Comparison of ENCODE assay signal across 15 cellular contexts in the genomic region with DNA sequence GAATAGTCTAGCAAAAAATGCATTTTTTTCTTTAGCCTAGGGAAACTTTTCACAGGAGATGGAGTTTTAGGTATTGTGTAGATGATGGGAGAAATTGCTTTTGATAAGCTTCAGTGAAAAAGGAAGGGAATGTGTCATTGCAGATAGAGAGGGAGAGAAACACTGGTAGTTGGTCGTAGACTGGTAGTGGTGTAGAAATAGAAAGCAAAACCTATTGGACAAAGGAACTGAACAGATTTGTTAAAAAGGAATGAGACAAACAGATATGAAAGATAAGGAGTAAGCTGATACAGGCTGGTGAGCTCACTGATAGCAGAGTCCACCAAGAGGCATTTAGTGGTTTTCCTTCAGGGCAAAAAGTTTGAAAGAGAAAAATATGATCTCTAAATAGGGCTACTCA.
A peak's percentile ranks its signal among the peaks of the same experiment; 100 is the strongest.
DNase-seq lines count a peak whose midpoint lies in the region; ATAC-seq, FAIRE-seq and TF ChIP-seq lines count a peak whose summit lies in the region.
"Had no signal": no experiment of that assay in that cellular context is flagged by ENCODE, and none has a peak within 500 bp of the region (broad histone marks: within the 10 kb centered on the region; RNA-seq: fewer than 3 reads in every experiment).

No MANE protein-coding gene starts in this region.

- H4K20me1 ChIP-seq in KMS-11 (ENCODE audit: insufficient read depth), result no peaks in the 10 kb centered on the region; the same call in 1 of the 2 replicates
- H4K20me1 ChIP-seq in osteoblast (ENCODE audit: insufficient read depth, low read length), result peaks cover 4% of the 10 kb centered on the region

- peak overlapping the region; percentile 28 for H3K27ac Mint-ChIP-seq in chondrocyte (ENCODE audit: unreplicated experiment)
- H3K27ac Mint-ChIP-seq: activated naive CD4-positive, alpha-beta T cell treated with anti-CD3 and anti-CD28 coated beads, Interleukin-2, amount 10 ng/mL, durations not matched to agents 7 days and 5 days had no signal

- ATAC-seq in HG02759 (IDR thresholded peaks at IDR 0.05; ENCODE audit: unreplicated experiment), result no peak

- H3K36me3 ChIP-seq in KMS-11 (ENCODE audit: insufficient read depth), result no peaks in the 10 kb centered on the region
- H3K36me3 ChIP-seq in osteoblast (ENCODE audit: insufficient read depth, low read length), result peaks cover 3% of the 10 kb centered on the region
- H3K36me3 ChIP-seq: BE2C, esophagus squamous epithelium had no signal

- peaks cover 6% of the 10 kb centered on the region for H3K36me3 Mint-ChIP-seq in chondrocyte (ENCODE audit: low read depth)

- peak; percentile 16 for FAIRE-seq in GM12891 (lab: Jason Lieb, UNC)

- H2AFZ ChIP-seq in KMS-11 (ENCODE audit: low read depth) (no peak overlapping the region), osteoblast (ENCODE audit: low read length) (no peak overlapping the region)

- H3K4me3 ChIP-seq in KMS-11 (IDR thresholded peaks at IDR 0.05; ENCODE audit: insufficient read depth, low read depth, low read length) (no peak overlapping the region), osteoblast (ENCODE audit: insufficient read depth, low read length) (no peak overlapping the region)
- H3K4me3 ChIP-seq: esophagus squamous epithelium, SK-N-MC had no signal

- H3K79me2 ChIP-seq in KMS-11 (ENCODE audit: insufficient read depth, low read depth), result peaks cover 50% of the 10 kb centered on the region
- peaks cover 72% of the 10 kb centered on the region for H3K79me2 ChIP-seq in osteoblast (ENCODE audit: insufficient read depth, low read length)

- H3K4me1 Mint-ChIP-seq in chondrocyte (ENCODE audit: low read depth), result peaks cover 19% of the 10 kb centered on the region

- H3K4me1 ChIP-seq in KMS-11 (ENCODE audit: low read depth, poor library complexity, severe bottlenecking) (peaks cover 18% of the 10 kb centered on the region), osteoblast (ENCODE audit: insufficient read depth, low read length) (peaks cover 7% of the 10 kb centered on the region)
- H3K4me1 ChIP-seq: esophagus squamous epithelium had no signal

- H3K9ac ChIP-seq in KMS-11, result no peak overlapping the region

- peaks cover 6% of the 10 kb centered on the region for H3K9me3 Mint-ChIP-seq in chondrocyte (ENCODE audit: low read depth)

- peak overlapping the region; percentile 5; the same call in 1 of the 2 replicates for H3K27ac ChIP-seq in KMS-11
- no peak overlapping the region for H3K27ac ChIP-seq in osteoblast (ENCODE audit: low read depth, low read length)
- H3K27ac ChIP-seq: esophagus squamous epithelium, SK-N-MC had no signal

- no peak overlapping the region for H3K4me3 Mint-ChIP-seq in chondrocyte (ENCODE audit: unreplicated experiment)
- H3K4me3 Mint-ChIP-seq: activated naive CD4-positive, alpha-beta T cell treated with anti-CD3 and anti-CD28 coated beads, Interleukin-2, amount 10 ng/mL, durations not matched to agents 7 days and 5 days had no signal

- DNase-seq in GM12891 (ENCODE audit: insufficient read length, low spot score), result no peak
- DNase-seq in chondrocyte (ENCODE audit: low spot score), result no peak
- no peak for DNase-seq in osteoblast (ENCODE audit: insufficient read length, low spot score, missing footprints)
- DNase-seq in NCI-H2171 (lab: John Stamatoyannopoulos, UW), result no peak
- no peak for DNase-seq in AG20443 (ENCODE audit: low spot score)
- DNase-seq: activated CD4-positive, alpha-beta T cell treated with anti-CD3 and anti-CD28 coated beads for 48 hours; activated naive CD4-positive, alpha-beta T cell treated with anti-CD3 and anti-CD28 coated beads, Interleukin-2, amount 10 ng/mL, durations not matched to agents 7 days and 5 days; BE2C; esophagus squamous epithelium; NCI-H1436; NCI-H446 treated with DMSO at 0.1 percent for 48 hours; right cardiac atrium had no signal

- H3K27me3 ChIP-seq in KMS-11 (ENCODE audit: insufficient read depth, low read depth) (no peaks in the 10 kb centered on the region), osteoblast (ENCODE audit: insufficient read depth, low read length) (no peaks in the 10 kb centered on the region)
- H3K27me3 ChIP-seq: BE2C, esophagus squamous epithelium had no signal

- TF ChIP-seq POLR2A in GM12891 (IDR thresholded peaks at IDR 0.05; ENCODE audit: low read depth, low read length), result no peak

- no peaks in the 10 kb centered on the region for H3K27me3 Mint-ChIP-seq in chondrocyte (ENCODE audit: low read depth)
- H3K27me3 Mint-ChIP-seq: activated naive CD4-positive, alpha-beta T cell treated with anti-CD3 and anti-CD28 coated beads, Interleukin-2, amount 10 ng/mL, durations not matched to agents 7 days and 5 days had no signal

- no peaks in the 10 kb centered on the region for H3K9me3 ChIP-seq in osteoblast (ENCODE audit: low read depth, low read length)
- H3K9me3 ChIP-seq: BE2C, esophagus squamous epithelium had no signal

- H3K4me2 ChIP-seq in KMS-11 (peak overlapping the region; percentile 5), osteoblast (ENCODE audit: insufficient read depth, low read length) (peak overlapping the region; percentile 13)

- no peak for TF ChIP-seq CTCF in KMS-11 (conservative IDR thresholded peaks at IDR 0.05; ENCODE audit: low read depth, low read length)
- no peak for TF ChIP-seq CTCF in chondrocyte (IDR thresholded peaks at IDR 0.05)
- TF ChIP-seq CTCF in osteoblast (IDR thresholded peaks at IDR 0.05; ENCODE audit: extremely low read depth, low read depth, low read length), result no peak

TF ChIP-seq in GM12891, 5 proteins besides CTCF, POLR2A, EP300 and RAD21:
- TF ChIP-seq POU2F2 (IDR thresholded peaks at IDR 0.05; ENCODE audit: low read depth, low read length), result no peak
- no peak for TF ChIP-seq TAF1 (IDR thresholded peaks at IDR 0.05; ENCODE audit: low read depth, low read length)
- TF ChIP-seq POLR2AphosphoS5 (IDR thresholded peaks at IDR 0.05; ENCODE audit: low read depth, low read length), result no peak
- TF ChIP-seq SPI1 (IDR thresholded peaks at IDR 0.05; ENCODE audit: low read depth, low read length), result no peak
- TF ChIP-seq PAX5 (IDR thresholded peaks at IDR 0.05; ENCODE audit: insufficient read depth, low read length, severe bottlenecking), result no peak
TF ChIP-seq in GM12891: peak in this region for 0.
